ENCODE assay signal across 9 cellular contexts in genomic region chr10:70576803-70577517, GRCh38. TPM values are rescaled to one million over a fixed set of nuclear protein-coding genes. Genes with fewer than 3 reads are reported as not detected.
DNase-seq lines count a peak whose midpoint lies in the region; ATAC-seq and TF ChIP-seq lines count a peak whose summit lies in the region.
"Had no signal": no experiment of that assay in that cellular context is flagged by ENCODE, and none has a peak within 500 bp of the region (broad histone marks: within the 10 kb centered on the region; RNA-seq: fewer than 3 reads in every experiment).

No MANE protein-coding gene starts in this region.

- intact Hi-C loops in Calu3 (cut with micrococcal nuclease; ENCODE audit: unreplicated experiment) = no loop called here
- intact Hi-C loops in activated CD4-positive, alpha-beta memory T cell treated with anti-CD3 and anti-CD28 coated beads for 36 hours (cut with micrococcal nuclease) = loop anchor here (10.0 kb wide), 1 partner anchor 1188 kb away; no protein-coding TSS in a partner anchor
- intact Hi-C loops in right lobe of liver (cut with DNase I) = no loop called here
- intact Hi-C loops in dorsolateral prefrontal cortex (cut with DNase I) = no loop called here

- peak overlapping the region; percentile 27 for H3K9ac ChIP-seq in mesenchymal stem cell (ENCODE audit: low read length)

- H3K27me3 Mint-ChIP-seq in Calu3 (ENCODE audit: unreplicated experiment) = peaks cover 14% of the 10 kb centered on the region
- no peaks in the 10 kb centered on the region for H3K27me3 Mint-ChIP-seq in activated CD4-positive, alpha-beta memory T cell treated with anti-CD3 and anti-CD28 coated beads for 36 hours

- TF ChIP-seq CTCF in Calu3 (IDR thresholded peaks at IDR 0.05; ENCODE audit: unreplicated experiment) (no peak), right lobe of liver (IDR thresholded peaks at IDR 0.05) (no peak), coronary artery (IDR thresholded peaks at IDR 0.05) (no peak), dorsolateral prefrontal cortex (IDR thresholded peaks at IDR 0.05 in 54 of 56, conservative IDR thresholded peaks at IDR 0.05 in 2 of 56; ENCODE audit: low read depth in 1 of 56, partially characterized antibody in 56 of 56) (no peak)

- H2BK120ac ChIP-seq in mesenchymal stem cell (ENCODE audit: low read depth, low read length) = no peak overlapping the region

- H2AFZ ChIP-seq in mesenchymal stem cell (ENCODE audit: low read depth, low read length) = no peak overlapping the region

- no peak overlapping the region for H3K23ac ChIP-seq in mesenchymal stem cell (ENCODE audit: low read length in 2 of 2)

- H4K8ac ChIP-seq in mesenchymal stem cell (ENCODE audit: low read length) = no peak overlapping the region

- WGBS in mesenchymal stem cell = 90% methylated on average over 2 of the region's 2 CpGs
- 63% methylated on average over 2 of the region's 2 CpGs for WGBS in right lobe of liver (ENCODE audit: insufficient coverage, low coverage, low lambda C conversion rate, missing lambda C conversion rate)

- peaks cover 19% of the 10 kb centered on the region for H3K36me3 Mint-ChIP-seq in Calu3 (ENCODE audit: insufficient read depth, unreplicated experiment)
- no peaks in the 10 kb centered on the region for H3K36me3 Mint-ChIP-seq in activated CD4-positive, alpha-beta memory T cell treated with anti-CD3 and anti-CD28 coated beads for 36 hours

- peaks cover 53% of the 10 kb centered on the region for H3K4me1 Mint-ChIP-seq in Calu3 (ENCODE audit: low read depth, unreplicated experiment)
- peaks cover 43% of the 10 kb centered on the region for H3K4me1 Mint-ChIP-seq in activated CD4-positive, alpha-beta memory T cell treated with anti-CD3 and anti-CD28 coated beads for 36 hours (ENCODE audit: low read depth)

- DNase-seq in Calu3 (no peak), HCEC 1CT (peak; percentile 13), mesenchymal stem cell (no peak), right lobe of liver (no peak), coronary artery (ENCODE audit: low spot score) (no peak), cortex of kidney (lab: John Stamatoyannopoulos, UW) (no peak), dorsolateral prefrontal cortex (no peak)
- DNase-seq in activated CD4-positive, alpha-beta memory T cell treated with anti-CD3 and anti-CD28 coated beads for 36 hours = peak; percentile 18
- DNase-seq: NCI-H2081 treated with DMSO at 0.1 percent for 48 hours had no signal

- BruUV-seq in Calu3 (replicated peaks; lab: Mats Ljungman, UMichigan) = no TSS peak

- H3K27me3 ChIP-seq in mesenchymal stem cell (ENCODE audit: control insufficient read depth in 1 of 2, insufficient read depth in 1 of 2, low read length in 2 of 2) (no peaks in the 10 kb centered on the region), right lobe of liver (no peaks in the 10 kb centered on the region), dorsolateral prefrontal cortex (no peaks in the 10 kb centered on the region)

- POLR2A ChIA-PET in activated CD4-positive, alpha-beta memory T cell treated with anti-CD3 and anti-CD28 coated beads for 36 hours (lab: Charles Lee) = interaction anchor here (1.3 kb wide), 1 partner anchor 17 kb away, joined by 3 read pairs; no protein-coding TSS in a partner anchor

- no peaks in the 10 kb centered on the region for H3K36me3 ChIP-seq in mesenchymal stem cell (ENCODE audit: control insufficient read depth in 1 of 2, insufficient read depth in 2 of 2, low read depth in 1 of 2, low read length in 2 of 2)
- H3K36me3 ChIP-seq in right lobe of liver = no peaks in the 10 kb centered on the region

- H3K9me3 Mint-ChIP-seq in Calu3 (ENCODE audit: low read depth, unreplicated experiment) = no peaks in the 10 kb centered on the region
- H3K9me3 Mint-ChIP-seq in activated CD4-positive, alpha-beta memory T cell treated with anti-CD3 and anti-CD28 coated beads for 36 hours = no peaks in the 10 kb centered on the region

- H3K4ac ChIP-seq in mesenchymal stem cell (ENCODE audit: low read depth in 1 of 2, low read length in 2 of 2) = no peak overlapping the region

- H3K14ac ChIP-seq in mesenchymal stem cell (ENCODE audit: low read length in 2 of 2) = no peak overlapping the region

- H3K27ac Mint-ChIP-seq in Calu3 (ENCODE audit: unreplicated experiment) = peak overlapping the region; percentile 12
- peak overlapping the region; percentile 28 for H3K27ac Mint-ChIP-seq in activated CD4-positive, alpha-beta memory T cell treated with anti-CD3 and anti-CD28 coated beads for 36 hours

- no peak overlapping the region for H2BK15ac ChIP-seq in mesenchymal stem cell (ENCODE audit: low read depth, poor library complexity, severe bottlenecking)

- peak overlapping the region in 1 of 2 experiments; percentile 45 for H3K4me3 ChIP-seq in mesenchymal stem cell (ENCODE audit: insufficient read depth in 1 of 2, low read depth in 1 of 2, low read length in 2 of 2)
- no peak overlapping the region for H3K4me3 ChIP-seq in right lobe of liver
- H3K4me3 ChIP-seq in coronary artery = no peak overlapping the region
- H3K4me3 ChIP-seq in dorsolateral prefrontal cortex = no peak overlapping the region

- no peaks in the 10 kb centered on the region for H3K79me1 ChIP-seq in mesenchymal stem cell (replicated peaks; ENCODE audit: low read length, poor library complexity, severe bottlenecking)

- no peak for TF ChIP-seq POLR2A in right lobe of liver (IDR thresholded peaks at IDR 0.05)

- no peak overlapping the region for H4K91ac ChIP-seq in mesenchymal stem cell (ENCODE audit: low read length)

- H2BK12ac ChIP-seq in mesenchymal stem cell (ENCODE audit: low read length in 2 of 2) = no peak overlapping the region

- H3K27ac ChIP-seq in mesenchymal stem cell (ENCODE audit: low read length, poor library complexity, severe bottlenecking) = peak overlapping the region; percentile 21
- no peak overlapping the region for H3K27ac ChIP-seq in right lobe of liver
- no peak overlapping the region for H3K27ac ChIP-seq in coronary artery
- peak overlapping the region in 6 of 59 donors; percentile 3 to 41 (median 26) for H3K27ac ChIP-seq in dorsolateral prefrontal cortex

- no peak overlapping the region for H3K4me2 ChIP-seq in mesenchymal stem cell (ENCODE audit: low read length, poor library complexity, severe bottlenecking)

- H3K9me3 ChIP-seq in mesenchymal stem cell (ENCODE audit: control insufficient read depth, low read length) (no peaks in the 10 kb centered on the region), right lobe of liver (no peaks in the 10 kb centered on the region)

- CTCF ChIA-PET in Calu3 (lab: Charles Lee) = interaction anchor here (0.6 to 2.0 kb wide), 4 partner anchors 11 to 406 kb away, joined by 4 to 7 read pairs (median 4); partner anchors contain the start of gene SAR1A
- CTCF ChIA-PET in activated CD4-positive, alpha-beta memory T cell treated with anti-CD3 and anti-CD28 coated beads for 36 hours (lab: Charles Lee) = interaction anchor here (0.9 to 2.0 kb wide), 2 partner anchors 18 to 182 kb away, joined by 3 to 8 read pairs; no protein-coding TSS in a partner anchor

- no peak overlapping the region for H3K18ac ChIP-seq in mesenchymal stem cell (ENCODE audit: low read depth in 1 of 2, low read length in 2 of 2)

- H3K4me1 ChIP-seq in mesenchymal stem cell (ENCODE audit: control insufficient read depth, insufficient read depth, low read depth, low read length) = peaks cover 13% of the 10 kb centered on the region
- H3K4me1 ChIP-seq in right lobe of liver = peaks cover 0 to 5% (median 0%) of the 10 kb centered on the region in 4 donors

- H2BK5ac ChIP-seq in mesenchymal stem cell (ENCODE audit: low read depth, low read length, poor library complexity, severe bottlenecking) = no peak overlapping the region

- H2AK5ac ChIP-seq in mesenchymal stem cell (ENCODE audit: low read length, severe bottlenecking) = peak overlapping the region; percentile 66

- no peak for ATAC-seq in right lobe of liver

- no peak overlapping the region for H3K4me3 Mint-ChIP-seq in Calu3 (ENCODE audit: low read depth, unreplicated experiment)
- H3K4me3 Mint-ChIP-seq in activated CD4-positive, alpha-beta memory T cell treated with anti-CD3 and anti-CD28 coated beads for 36 hours = no peak overlapping the region

RNA-seq across cellular contexts. Expression of gene PRF1, which starts 25.6 kb away (rescaled TPM):
- total RNA-seq in Calu3 (2022) (not detected in 2 replicates), right lobe of liver (1 to 10 TPM; 1.7 to 6.5 (median 3.1) TPM), dorsolateral prefrontal cortex (1 to 10 TPM in 49 of 120 experiments, under 1 TPM in 55, not detected in 16; 0.25 to 4.6 (median 0.89) TPM)
- total RNA-seq in activated CD4-positive, alpha-beta memory T cell treated with anti-CD3 and anti-CD28 coated beads for 36 hours = 10 to 100 TPM; 32.4 to 32.6 TPM
- not detected for polyA plus RNA-seq in mesenchymal stem cell (2013, experiment 1 of 2)
- not detected for polyA plus RNA-seq in mesenchymal stem cell (2013, experiment 2 of 2)

Comparison
In these comparisons a context has a peak if more than half of its experiments do, and no peak if none do; other contexts are left out.
1. DNase-seq: peak in HCEC 1CT (single experiment) and activated CD4-positive, alpha-beta memory T cell treated with anti-CD3 and anti-CD28 coated beads for 36 hours (single experiment); none in Calu3 (single experiment), mesenchymal stem cell (single experiment), right lobe of liver (0 of 3), coronary artery (single experiment), cortex of kidney (single experiment) and dorsolateral prefrontal cortex (0 of 10).
2. RNA of gene PRF1, which starts 25.6 kb away (total RNA-seq): 32.4 to 32.6 TPM in activated CD4-positive, alpha-beta memory T cell treated with anti-CD3 and anti-CD28 coated beads for 36 hours; 1.7 to 6.5 TPM in right lobe of liver, 0.25 to 4.6 TPM in dorsolateral prefrontal cortex and not detected in Calu3; every median in the first group is over 4 times any median in the second.